In genomic region chr5:68149189-68149588, GRCh38 we compare ENCODE assay signal across 14 cellular contexts.
A peak's percentile ranks its signal among the peaks of the same experiment; 100 is the strongest.
DNase-seq lines count a peak whose midpoint lies in the region; ATAC-seq and TF ChIP-seq lines count a peak whose summit lies in the region.
"Had no signal": no experiment of that assay in that cellular context is flagged by ENCODE, and none has a peak within 500 bp of the region (broad histone marks: within the 10 kb centered on the region; RNA-seq: fewer than 3 reads in every experiment).

No MANE protein-coding gene starts in this region.

- H3K4me3 ChIP-seq in fibroblast of the aortic adventitia (ENCODE audit: low read depth, low read length) = no peak overlapping the region
- H3K4me3 ChIP-seq in stomach = no peak overlapping the region
- H3K4me3 ChIP-seq: breast epithelium, transverse colon had no signal

- no peaks in the 10 kb centered on the region for H3K9me3 ChIP-seq in stomach
- H3K9me3 ChIP-seq: breast epithelium, transverse colon had no signal

- DNase-seq in AG08396 (ENCODE audit: low spot score) (peak; percentile 27), fibroblast of the aortic adventitia (ENCODE audit: low read depth) (peak; percentile 59), D341Med (ENCODE audit: low spot score) (no peak), putamen (ENCODE audit: low spot score) (no peak), stomach (no peak)
- DNase-seq: ACHN; activated T-cell treated with anti-CD3 and anti-CD28 coated beads, Interleukin-2, amount 50 U/mL, for 48 hours; NCI-H1436; transverse colon had no signal

- H3K4me1 ChIP-seq in stomach = no peaks in the 10 kb centered on the region
- H3K4me1 ChIP-seq: breast epithelium, transverse colon had no signal

- H3K27me3 ChIP-seq in stomach = no peaks in the 10 kb centered on the region
- H3K27me3 ChIP-seq: breast epithelium, transverse colon had no signal

- 70 to 86% (median 77%) methylated on average over 2 of the region's 2 CpGs for WGBS in stomach, 5 donors

- ATAC-seq in GM19324 (IDR thresholded peaks at IDR 0.05; ENCODE audit: low FRiP score, unreplicated experiment) (peak; percentile 66), HG03280 (IDR thresholded peaks at IDR 0.05; ENCODE audit: unreplicated experiment) (peak; percentile 49), GM18519 (IDR thresholded peaks at IDR 0.05; ENCODE audit: low FRiP score, unreplicated experiment) (no peak)

- no peak for TF ChIP-seq EP300 in stomach (IDR thresholded peaks at IDR 0.05)

- no peak for TF ChIP-seq POLR2A in stomach (IDR thresholded peaks at IDR 0.05)

- intact Hi-C loops in stomach (cut with DNase I; ENCODE audit: low total_unique reads) = no loop called here

- H3K27ac ChIP-seq in stomach = no peak overlapping the region
- H3K27ac ChIP-seq: breast epithelium, epithelial cell of prostate, transverse colon had no signal

- TF ChIP-seq CTCF in fibroblast of the aortic adventitia (IDR thresholded peaks at IDR 0.05; ENCODE audit: insufficient read depth, low read length) = no peak
- TF ChIP-seq CTCF in stomach (IDR thresholded peaks at IDR 0.05) = no peak

- no peaks in the 10 kb centered on the region for H3K36me3 ChIP-seq in stomach
- H3K36me3 ChIP-seq: breast epithelium, transverse colon had no signal

Comparison
In these comparisons a context has a peak if more than half of its experiments do, and no peak if none do; other contexts are left out.
1. DNase-seq: peak in AG08396 (single experiment) and fibroblast of the aortic adventitia (single experiment); none in D341Med (single experiment), putamen (single experiment) and stomach (single experiment).